Comparison of ENCODE assay signal across 1 cellular context in genomic region chr22:26428515-26429457, GRCh38.
TF ChIP-seq lines count a peak whose summit lies in the region.

Gene ASPHD2, plus strand, starts transcription at chr22:26429260. Its CDS starts 4,356 bp downstream, at chr22:26433616.

TF ChIP-seq in HEK293, 187 proteins besides CTCF, POLR2A, EP300 and RAD21 (continued from another document):
- TF ChIP-seq ZNF266 (tag by site-specific recombination; IDR thresholded peaks at IDR 0.05; ENCODE audit: low read depth) (no peak), ZBTB26 (tag by site-specific recombination; optimal IDR thresholded peaks at IDR 0.05) (peak; percentile 72), ZNF560 (tag by site-specific recombination; IDR thresholded peaks at IDR 0.05; ENCODE audit: borderline replicate concordance) (no peak), PBX3 (CRISPR knock-in tag; IDR thresholded peaks at IDR 0.05) (no peak), GFI1B (tag by site-specific recombination; IDR thresholded peaks at IDR 0.05) (no peak), ZNF132 (tag by site-specific recombination; IDR thresholded peaks at IDR 0.05; ENCODE audit: borderline replicate concordance) (no peak), GLIS1 (tag by site-specific recombination; IDR thresholded peaks at IDR 0.05) (peak; percentile 71; the same call in 1 of the 2 replicates), GLI4 (tag by site-specific recombination; IDR thresholded peaks at IDR 0.05) (no peak), ZNF623 (tag by site-specific recombination; IDR thresholded peaks at IDR 0.05) (no peak), ZFP69B (tag by site-specific recombination; IDR thresholded peaks at IDR 0.05) (peak; percentile 68; the same call in 1 of the 2 replicates), ZNF239 (tag by site-specific recombination; IDR thresholded peaks at IDR 0.05) (no peak), ZNF518A (tag by site-specific recombination; conservative IDR thresholded peaks at IDR 0.05; ENCODE audit: low read depth) (no peak), ZNF624 (tag by site-specific recombination; IDR thresholded peaks at IDR 0.05) (no peak), SETDB1 (IDR thresholded peaks at IDR 0.05; ENCODE audit: insufficient read length, low read length) (no peak), ZXDB (tag by site-specific recombination; IDR thresholded peaks at IDR 0.05) (peak; percentile 50), ZNF488 (tag by site-specific recombination; IDR thresholded peaks at IDR 0.05) (no peak), ZNF112 (tag by site-specific recombination; IDR thresholded peaks at IDR 0.05) (no peak), PRDM10 (tag by site-specific recombination; IDR thresholded peaks at IDR 0.05) (peak; percentile 93), ZBTB21 (tag by site-specific recombination; IDR thresholded peaks at IDR 0.05) (0 out of 2 replicates have a peak, but pooled peaks have one; percentile 27), ZNF571 (tag by site-specific recombination; IDR thresholded peaks at IDR 0.05) (no peak), HOXA7 (CRISPR knock-in tag; IDR thresholded peaks at IDR 0.05; ENCODE audit: borderline replicate concordance) (no peak), GLIS2 (tag by site-specific recombination; IDR thresholded peaks at IDR 0.05) (0 out of 2 replicates have a peak, but pooled peaks have one; percentile 29), ZNF175 (tag by site-specific recombination; IDR thresholded peaks at IDR 0.05) (no peak), ZNF155 (tag by site-specific recombination; IDR thresholded peaks at IDR 0.05) (no peak), ZNF280C (tag by site-specific recombination; IDR thresholded peaks at IDR 0.05) (no peak), ZNF140 (tag by site-specific recombination; IDR thresholded peaks at IDR 0.05) (no peak), ZNF513 (tag by site-specific recombination; IDR thresholded peaks at IDR 0.05) (no peak), ZNF169 (tag by site-specific recombination; IDR thresholded peaks at IDR 0.05) (no peak), HOXD13 (CRISPR knock-in tag; IDR thresholded peaks at IDR 0.05; ENCODE audit: borderline replicate concordance) (no peak), BCL11A (tag by site-specific recombination; IDR thresholded peaks at IDR 0.05; ENCODE audit: low read depth) (no peak), ZNF548 (tag by site-specific recombination; IDR thresholded peaks at IDR 0.05) (no peak), KLF1 (tag by site-specific recombination; IDR thresholded peaks at IDR 0.05) (peak; percentile 29; the same call in 1 of the 2 replicates), OVOL3 (tag by site-specific recombination; IDR thresholded peaks at IDR 0.05) (no peak), ZNF311 (tag by site-specific recombination; IDR thresholded peaks at IDR 0.05; ENCODE audit: borderline replicate concordance) (no peak), ZSCAN5A (tag by site-specific recombination; IDR thresholded peaks at IDR 0.05) (0 out of 2 replicates have a peak, but pooled peaks have one; percentile 54), ZNF24 (tag by site-specific recombination; IDR thresholded peaks at IDR 0.05) (no peak; the same call in 1 of the 2 replicates)
